16 cellular contexts compared by ENCODE assay signal in genomic region chr2:235826791-235827190, GRCh38.
DNase-seq lines count a peak whose midpoint lies in the region; ATAC-seq, FAIRE-seq and TF ChIP-seq lines count a peak whose summit lies in the region.
"Had no signal": no experiment of that assay in that cellular context is flagged by ENCODE, and none has a peak within 500 bp of the region (broad histone marks: within the 10 kb centered on the region; RNA-seq: fewer than 3 reads in every experiment).

No MANE protein-coding gene starts in this region.

- dilution Hi-C loops in endothelial cell of umbilical vein (cut with MboI; ENCODE audit: extremely low pct_ligation_motif_present, low sequenced_read_pairs): no loop called here

- H2AFZ ChIP-seq in endothelial cell of umbilical vein (ENCODE audit: low read depth, low read length): peak overlapping the region; percentile 45

- TF ChIP-seq CTCF in RWPE1 (conservative IDR thresholded peaks at IDR 0.05; ENCODE audit: low read depth) (no peak), endothelial cell of umbilical vein (IDR thresholded peaks at IDR 0.05; ENCODE audit: extremely low read depth in 1 of 2, insufficient read depth in 1 of 2, low read depth in 1 of 2, low read length in 2 of 2) (no peak), progenitor cell of endocrine pancreas (IDR thresholded peaks at IDR 0.05; ENCODE audit: unreplicated experiment) (no peak)

- BruUV-seq in endothelial cell of umbilical vein (replicated peaks; lab: Mats Ljungman, UMichigan): no TSS peak

- no peak overlapping the region for H3K4me3 Mint-ChIP-seq in progenitor cell of endocrine pancreas (ENCODE audit: low read depth)
- H3K4me3 Mint-ChIP-seq: B cell; CD4-positive, alpha-beta memory T cell; HFFc6 had no signal

- peak; percentile 37 for FAIRE-seq in endothelial cell of umbilical vein (lab: Jason Lieb, UNC)
- FAIRE-seq: A204.1, GM12878, H1 had no signal

- H3K27me3 ChIP-seq in endothelial cell of umbilical vein (ENCODE audit: control insufficient read depth in 2 of 2, insufficient read depth in 2 of 2, low read length in 2 of 2): no peaks in the 10 kb centered on the region

- H3K9ac ChIP-seq in endothelial cell of umbilical vein (replicated peaks; ENCODE audit: extremely low read depth, insufficient read depth, low read length): no peak overlapping the region

- H3K4me2 ChIP-seq in endothelial cell of umbilical vein (ENCODE audit: insufficient read depth, low read length): peak overlapping the region; percentile 56

- H3K27ac Mint-ChIP-seq in progenitor cell of endocrine pancreas: peak overlapping the region; percentile 59
- H3K27ac Mint-ChIP-seq: B cell; CD4-positive, alpha-beta memory T cell; HFFc6 had no signal

- no peaks in the 10 kb centered on the region for H3K36me3 ChIP-seq in endothelial cell of umbilical vein (ENCODE audit: control insufficient read depth in 2 of 2, extremely low read depth in 1 of 2, insufficient read depth in 2 of 2, low read length in 2 of 2)
- H3K36me3 ChIP-seq: HAP-1 had no signal

- no peaks in the 10 kb centered on the region for H3K27me3 Mint-ChIP-seq in progenitor cell of endocrine pancreas
- H3K27me3 Mint-ChIP-seq: B cell; CD4-positive, alpha-beta memory T cell had no signal

- peaks cover 4% of the 10 kb centered on the region for H3K9me3 Mint-ChIP-seq in progenitor cell of endocrine pancreas (ENCODE audit: low read depth)
- H3K9me3 Mint-ChIP-seq: HFFc6 had no signal

- ATAC-seq in GM18505 (IDR thresholded peaks at IDR 0.05; ENCODE audit: unreplicated experiment) (no peak), GM21717 (IDR thresholded peaks at IDR 0.05; ENCODE audit: unreplicated experiment) (no peak), HG02885 (IDR thresholded peaks at IDR 0.05; ENCODE audit: poor library complexity, unreplicated experiment) (no peak)
- ATAC-seq: GM12878 had no signal

- DNase-seq in RWPE1 (ENCODE audit: low spot score): no peak
- peak; percentile 56 for DNase-seq in endothelial cell of umbilical vein (ENCODE audit: low read depth, low spot score)
- no peak for DNase-seq in progenitor cell of endocrine pancreas (ENCODE audit: low spot score, unreplicated experiment)
- no peak for DNase-seq in activated CD4-positive, alpha-beta T cell treated with anti-CD3 and anti-CD28 coated beads, Interleukin-2, amount 50 U/mL, for 48 hours
- DNase-seq: CD4-positive, alpha-beta memory T cell; DMS79; HFFc6 had no signal

- H3K9me3 ChIP-seq in endothelial cell of umbilical vein (replicated peaks; ENCODE audit: control insufficient read depth, insufficient read depth, low read length): no peaks in the 10 kb centered on the region
- H3K9me3 ChIP-seq: HAP-1 had no signal

- H4K20me1 ChIP-seq in endothelial cell of umbilical vein (replicated peaks; ENCODE audit: control insufficient read depth, extremely low read depth, insufficient read depth, low read length): no peaks in the 10 kb centered on the region

- peaks cover 13% of the 10 kb centered on the region for H3K4me1 ChIP-seq in endothelial cell of umbilical vein (ENCODE audit: control insufficient read depth, extremely low read depth, insufficient read depth, low read length)
- H3K4me1 ChIP-seq: HAP-1 had no signal

- H3K27ac ChIP-seq in RWPE1: peak overlapping the region; percentile 77
- H3K27ac ChIP-seq in endothelial cell of umbilical vein (ENCODE audit: insufficient read depth, low read depth, low read length): no peak overlapping the region
- H3K27ac ChIP-seq: HL-60 had no signal

- no peaks in the 10 kb centered on the region for H3K9me1 ChIP-seq in endothelial cell of umbilical vein (replicated peaks; ENCODE audit: control insufficient read depth, extremely low read depth, insufficient read depth, low read length)

- TF ChIP-seq POLR2A in endothelial cell of umbilical vein (IDR thresholded peaks at IDR 0.05; ENCODE audit: low read depth, low read length) (no peak), GM18505 (IDR thresholded peaks at IDR 0.05; ENCODE audit: borderline replicate concordance, extremely low read depth, insufficient read depth, insufficient read length) (no peak)

- peaks cover 18% of the 10 kb centered on the region for H3K36me3 Mint-ChIP-seq in progenitor cell of endocrine pancreas (ENCODE audit: insufficient read depth)

- H3K79me2 ChIP-seq in endothelial cell of umbilical vein (ENCODE audit: control insufficient read depth, insufficient read depth, low read length): no peaks in the 10 kb centered on the region

- intact Hi-C loops in endothelial cell of umbilical vein (cut with micrococcal nuclease): loop anchor here (1.0 kb wide), 1 partner anchor 33 kb away; no protein-coding TSS in a partner anchor

- POLR2A ChIA-PET in RWPE1 (lab: Yijun Ruan, JAX; ENCODE audit: low non-redundant PET): no interaction called here
- POLR2A ChIA-PET in endothelial cell of umbilical vein (lab: Charles Lee): no interaction called here

- H3K4me3 ChIP-seq in endothelial cell of umbilical vein (replicated peaks in 1 of 3; ENCODE audit: insufficient read depth in 1 of 3, low read depth in 1 of 3, low read length in 3 of 3): no peak overlapping the region
- H3K4me3 ChIP-seq: GM12878, HAP-1 had no signal

- CTCF ChIA-PET in RWPE1 (lab: Yijun Ruan, JAX) (no interaction called here), endothelial cell of umbilical vein (lab: Charles Lee) (interaction anchor here (0.5 kb wide), 1 partner anchor 16 kb away, joined by 3 read pairs; no protein-coding TSS in a partner anchor)

- H3K4me1 Mint-ChIP-seq in progenitor cell of endocrine pancreas (ENCODE audit: low read depth): no peaks in the 10 kb centered on the region
- H3K4me1 Mint-ChIP-seq: B cell; CD4-positive, alpha-beta memory T cell had no signal

TF ChIP-seq in endothelial cell of umbilical vein, 7 proteins besides CTCF, POLR2A, EP300 and RAD21:
- no peak for TF ChIP-seq JUN (IDR thresholded peaks at IDR 0.05; ENCODE audit: borderline replicate concordance, insufficient read depth, insufficient read length, low read depth)
- no peak for TF ChIP-seq MYC (IDR thresholded peaks at IDR 0.05; ENCODE audit: low read depth, low read length)
